16 cellular contexts compared by ENCODE assay signal in genomic region chr19:33166037-33166436, GRCh38. TPM values are rescaled to one million over a fixed set of nuclear protein-coding genes. Genes with fewer than 3 reads are reported as not detected.
DNase-seq lines count a peak whose midpoint lies in the region; ATAC-seq, FAIRE-seq and TF ChIP-seq lines count a peak whose summit lies in the region.
"Not testable (repeated sequence)": the region's sequence is repeated elsewhere in the genome, so short reads cannot be mapped to it uniquely, and the experiment has no call there.
"Had no signal": no experiment of that assay in that cellular context is flagged by ENCODE, and none has a peak within 500 bp of the region (broad histone marks: within the 10 kb centered on the region; RNA-seq: fewer than 3 reads in every experiment).

No MANE protein-coding gene starts in this region.

- not testable (repeated sequence) for H3K79me2 ChIP-seq in HCT116 (ENCODE audit: insufficient read depth, low read length); K562 (ENCODE audit: control insufficient read depth, insufficient read depth, low read length)

- not testable (repeated sequence) for H3K9me3 ChIP-seq in HCT116 (ENCODE audit: control insufficient read depth in 1 of 2, insufficient read depth in 1 of 2, low read depth in 1 of 2, low read length in 2 of 2); K562 (replicated peaks; ENCODE audit: control insufficient read depth, insufficient read depth, low read depth, low read length); aorta (ENCODE audit: control insufficient read depth, low read length)

- CTCF ChIA-PET in HCT116 (lab: Charles Lee), result interaction anchor here (0.6 to 2.7 kb wide), 4 partner anchors 18 to 195 kb away, joined by 3 to 11 read pairs (median 4); no protein-coding TSS in a partner anchor
- CTCF ChIA-PET in K562 (lab: Yijun Ruan, JAX; ENCODE audit: low intra/inter-chr PET ratio), result not testable (repeated sequence)

- FAIRE-seq in RCC 7860 (lab: Jason Lieb, UNC), result peak; percentile 42
- FAIRE-seq in K562 (lab: Jason Lieb, UNC), result peak; percentile 57

- H3K27ac ChIP-seq in HCT116 (ENCODE audit: low read depth, low read length); K562 (ENCODE audit: extremely low read depth, low read depth, low read length); aorta (ENCODE audit: low read depth in 1 of 2, low read length in 2 of 2): not testable (repeated sequence)

- not testable (repeated sequence) for H3K9ac ChIP-seq in HCT116 (ENCODE audit: low read length); K562 (ENCODE audit: insufficient read depth in 1 of 2, low read depth in 2 of 2, low read length in 2 of 2)

- not testable (repeated sequence) for TF ChIP-seq EP300 in K562 (IDR thresholded peaks at IDR 0.05; ENCODE audit: low read length)

- POLR2A ChIA-PET in HCT116 (lab: Charles Lee), result not testable (repeated sequence)
- POLR2A ChIA-PET in K562 (lab: Yijun Ruan, JAX), result interaction anchor here (1.0 kb wide), 1 partner anchor 11 kb away, joined by 6 read pairs; no protein-coding TSS in a partner anchor

- not testable (repeated sequence) for H3K9me2 ChIP-seq in HCT116 (ENCODE audit: insufficient read depth)

- H3K4me2 ChIP-seq in HCT116 (ENCODE audit: low read length), result peak overlapping the region; percentile 47
- H3K4me2 ChIP-seq in K562 (ENCODE audit: insufficient read depth, low read length), result not testable (repeated sequence)

- H3K27me3 ChIP-seq in HCT116 (ENCODE audit: insufficient read depth, low read length); K562 (ENCODE audit: control insufficient read depth in 2 of 2, insufficient read depth in 2 of 2, low read length in 2 of 2); aorta (ENCODE audit: control insufficient read depth in 1 of 2, insufficient read depth in 2 of 2, low read length in 1 of 2): not testable (repeated sequence)

- not testable (repeated sequence) for TF ChIP-seq POLR2A in HCT116 (IDR thresholded peaks at IDR 0.05; ENCODE audit: borderline replicate concordance, extremely low read depth, insufficient read depth, insufficient read length); K562 (conservative IDR thresholded peaks at IDR 0.05)

- not testable (repeated sequence) for H3K4me3 ChIP-seq in HCT116 (replicated peaks in 1 of 2; ENCODE audit: low read depth in 1 of 2, low read length in 2 of 2); K562; fibroblast of the aortic adventitia (ENCODE audit: low read depth, low read length); aorta (ENCODE audit: low read length in 2 of 2)

- not testable (repeated sequence) for H3K9me1 ChIP-seq in K562 (ENCODE audit: control insufficient read depth, insufficient read depth, low read length)

- not testable (repeated sequence) for H3K4me1 ChIP-seq in HCT116 (ENCODE audit: control insufficient read depth in 1 of 2, insufficient read depth in 2 of 2, low read length in 2 of 2); K562 (replicated peaks in 1 of 2; ENCODE audit: control insufficient read depth in 2 of 2, insufficient read depth in 2 of 2, low read length in 2 of 2); aorta (ENCODE audit: control insufficient read depth in 1 of 2, insufficient read depth in 2 of 2, low read length in 2 of 2)

- peak; percentile 53; the same call in 1 of the 2 replicates for ATAC-seq in HCT116
- ATAC-seq in K562; aorta (ENCODE audit: low FRiP score): not testable (repeated sequence)

- H3K36me3 ChIP-seq in HCT116 (ENCODE audit: control insufficient read depth in 1 of 2, insufficient read depth in 2 of 2, low read length in 2 of 2); K562 (ENCODE audit: control insufficient read depth, insufficient read depth, low read length); aorta (ENCODE audit: control insufficient read depth in 1 of 2, insufficient read depth in 2 of 2, low read length in 1 of 2): not testable (repeated sequence)

- not testable (repeated sequence) for H2AFZ ChIP-seq in HCT116 (ENCODE audit: low read depth, low read length, poor library complexity, severe bottlenecking); K562 (ENCODE audit: low read depth, low read length)

- in situ Hi-C loops in K562 (cut with MboI), result not testable (repeated sequence)

- not testable (repeated sequence) for BruUV-seq in HCT116 (replicated peaks; lab: Mats Ljungman, UMichigan); K562 (replicated peaks; lab: Mats Ljungman, UMichigan)

- intact Hi-C loops in HCT116 (cut with micrococcal nuclease); K562 (cut with micrococcal nuclease); aorta (cut with DNase I): not testable (repeated sequence)

- not testable (repeated sequence) for TF ChIP-seq RAD21 in HCT116 (IDR thresholded peaks at IDR 0.05; ENCODE audit: low read depth); K562 (CRISPR knock-in tag; conservative IDR thresholded peaks at IDR 0.05 in 1 of 2, IDR thresholded peaks at IDR 0.05 in 1 of 2)

- RAD21 ChIA-PET in HCT116 (lab: Charles Lee; ENCODE audit: low non-redundant PET in 1 of 2, low total read pairs in 2 of 2, uncharacterized antibody in 2 of 2, unreplicated experiment in 2 of 2), result interaction anchor here in 1 of 2 experiments (0.6 kb wide), 1 partner anchor 22 kb away, joined by 3 read pairs; no protein-coding TSS in a partner anchor

- 26% methylated on average over 5 of the region's 6 CpGs for WGBS in K562 (ENCODE audit: insufficient coverage, low coverage, missing lambda C conversion rate)
- WGBS in aorta, 2 donors, result 70 to 73% methylated on average over 6 of the region's 6 CpGs

- not testable (repeated sequence) for DNase-seq in HCT116 (ENCODE audit: low read depth, low spot score); K562 (ENCODE audit: extremely low read depth in 1 of 4, low spot score in 3 of 4)
- DNase-seq in M059J (ENCODE audit: low read depth), result peak; percentile 43
- DNase-seq in RCC 7860 (ENCODE audit: low spot score), result peak; percentile 30
- DNase-seq in fibroblast of the aortic adventitia (ENCODE audit: low read depth), result peak; percentile 10
- peak; percentile 13 to 28 for DNase-seq in aorta

- not testable (repeated sequence) for H4K20me1 ChIP-seq in HCT116 (ENCODE audit: insufficient read depth); K562 (replicated peaks; ENCODE audit: control insufficient read depth, insufficient read depth, low read length)

- not testable (repeated sequence) for TF ChIP-seq CTCF in HCT116 (IDR thresholded peaks at IDR 0.05 in 2 of 3, conservative IDR thresholded peaks at IDR 0.05 in 1 of 3; ENCODE audit: borderline replicate concordance in 1 of 3, insufficient read depth in 1 of 3, low read depth in 2 of 3, low read length in 2 of 3); K562 (IDR thresholded peaks at IDR 0.05 in 2 of 3, conservative IDR thresholded peaks at IDR 0.05 in 1 of 3; ENCODE audit: insufficient read depth in 2 of 3, low read depth in 1 of 3, low read length in 3 of 3); fibroblast of the aortic adventitia (IDR thresholded peaks at IDR 0.05; ENCODE audit: insufficient read depth, low read length)

RNA-seq across cellular contexts. Expression of gene LRP3, which starts 28.1 kb away (rescaled TPM):
- 29.0 TPM for total RNA-seq in HCT116 (2021; ENCODE audit: unreplicated experiment)
- polyA plus RNA-seq in HCT116 (2012), result 17.9 and 19.3 TPM in 2 replicates
- 2.0 and 2.1 TPM in 2 replicates for total RNA-seq in M059J (2014; rRNA removed; shearing (Covaris generic))
- not detected in 2 replicates for total RNA-seq in K562 (2011; cell fraction: chromatin; rRNA removed; ENCODE audit: low replicate concordance)
- not detected in 2 replicates for total RNA-seq in K562 (2011; cell fraction: nucleolus; rRNA removed)
- total RNA-seq in K562 (2011; cell fraction: nucleoplasm; rRNA removed), result not detected in 2 replicates
- total RNA-seq in K562 (2014; rRNA removed), result not detected in 2 replicates
- not detected in 2 replicates for total RNA-seq in K562 (2014; rRNA removed; fragmentation: Illumina TruSeq; extraction: Trizol)
- not detected in 2 replicates for total RNA-seq in K562 (2015; rRNA removed; fragmentation: Illumina TruSeq; extraction: Trizol)
- 0.04 and 0.29 TPM in 2 replicates for total RNA-seq in K562 (2021)
- not detected in 2 replicates for polyA plus RNA-seq in K562 (2011; rRNA removed)
- not detected in 2 replicates for polyA plus RNA-seq in K562 (2011; cell fraction: cytosol; rRNA removed)
- polyA plus RNA-seq in K562 (2011; cell fraction: nucleus; rRNA removed), result not detected in 2 replicates
- not detected in 2 replicates for polyA plus RNA-seq in K562 (2012)
- polyA plus RNA-seq in K562 (2014; fragmentation: Illumina TruSeq; extraction: Trizol), result not detected in 2 replicates
- not detected for polyA plus RNA-seq in K562 (2014; fragmentation: Nextera tagmentation; extraction: Ambion mirVana)
- not detected in 2 replicates for polyA plus RNA-seq in K562 (2014; rRNA removed)
- polyA minus RNA-seq in K562 (2011; rRNA and poly(A)+ RNA removed), result not detected in 2 replicates
- polyA minus RNA-seq in K562 (2011; cell fraction: cytosol; rRNA and poly(A)+ RNA removed), result not detected in 2 replicates
- polyA minus RNA-seq in K562 (2011; cell fraction: nucleus; rRNA and poly(A)+ RNA removed), result not detected in 2 replicates
- 15.0 and 33.2 TPM in 2 replicates for total RNA-seq in fibroblast of the aortic adventitia (ENCODE audit: low replicate concordance)
- total RNA-seq in aorta, result 10 to 100 TPM; 21.6 to 27.2 TPM
- polyA plus RNA-seq in aorta, result 10 to 100 TPM in 1 of 2 donors, 1 to 10 TPM in 1; 3.9 to 20.9 TPM
- polyA plus RNA-seq: CD4-positive, alpha-beta memory T cell had no signal

RNA-seq across cellular contexts. Expression of gene WDR88, which starts 34.1 kb away (rescaled TPM):
- total RNA-seq in HCT116 (2021; ENCODE audit: unreplicated experiment), result not detected
- 0.07 and 0.29 TPM in 2 replicates for polyA plus RNA-seq in HCT116 (2012)
- total RNA-seq in M059J (2014; rRNA removed; shearing (Covaris generic)), result not detected in 2 replicates
- total RNA-seq in K562 (2011; cell fraction: chromatin; rRNA removed; ENCODE audit: low replicate concordance), result not detected in 2 replicates
- not detected in 2 replicates for total RNA-seq in K562 (2011; cell fraction: nucleolus; rRNA removed)
- not detected in 2 replicates for total RNA-seq in K562 (2011; cell fraction: nucleoplasm; rRNA removed)
- total RNA-seq in K562 (2014; rRNA removed), result not detected in 2 replicates
- total RNA-seq in K562 (2014; rRNA removed; fragmentation: Illumina TruSeq; extraction: Trizol), result not detected in 2 replicates
- total RNA-seq in K562 (2015; rRNA removed; fragmentation: Illumina TruSeq; extraction: Trizol), result not detected in 2 replicates
- total RNA-seq in K562 (2021), result not detected in 2 replicates
- not detected in 2 replicates for polyA plus RNA-seq in K562 (2011; rRNA removed)
- polyA plus RNA-seq in K562 (2011; cell fraction: cytosol; rRNA removed), result not detected in 2 replicates
- not detected in 2 replicates for polyA plus RNA-seq in K562 (2011; cell fraction: nucleus; rRNA removed)
- 0.25 and 0.65 TPM in 2 replicates for polyA plus RNA-seq in K562 (2012)
- not detected in 2 replicates for polyA plus RNA-seq in K562 (2014; fragmentation: Illumina TruSeq; extraction: Trizol)
- under 1 TPM; 0.03 to 0.04 TPM for polyA plus RNA-seq in K562 (2014; fragmentation: Nextera tagmentation; extraction: Ambion mirVana)
- not detected in 2 replicates for polyA plus RNA-seq in K562 (2014; rRNA removed)
- polyA minus RNA-seq in K562 (2011; rRNA and poly(A)+ RNA removed), result not detected in 2 replicates
- not detected in 2 replicates for polyA minus RNA-seq in K562 (2011; cell fraction: cytosol; rRNA and poly(A)+ RNA removed)
- polyA minus RNA-seq in K562 (2011; cell fraction: nucleus; rRNA and poly(A)+ RNA removed), result not detected in 2 replicates
- not detected in 2 replicates for total RNA-seq in fibroblast of the aortic adventitia (ENCODE audit: low replicate concordance)
- total RNA-seq in aorta, result not detected
- not detected for polyA plus RNA-seq in aorta
- total RNA-seq: A172, A673, Calu3, GM12878, GM23248, H1, H7, HFFc6 had no signal
- polyA plus RNA-seq: BJ, H1 had no signal

RNA-seq across cellular contexts. Expression of gene SLC7A10, which starts 59.6 kb away (rescaled TPM):
- 0.25 TPM for total RNA-seq in HCT116 (2021; ENCODE audit: unreplicated experiment)
- polyA plus RNA-seq in HCT116 (2012), result 0.22 TPM in 1 of 2 replicates, not detected in the other
- not detected in 2 replicates for total RNA-seq in M059J (2014; rRNA removed; shearing (Covaris generic))
- total RNA-seq in K562 (2011; cell fraction: chromatin; rRNA removed; ENCODE audit: low replicate concordance), result not detected in 2 replicates
- not detected in 2 replicates for total RNA-seq in K562 (2011; cell fraction: nucleolus; rRNA removed)
- total RNA-seq in K562 (2011; cell fraction: nucleoplasm; rRNA removed), result not detected in 2 replicates
- not detected in 2 replicates for total RNA-seq in K562 (2014; rRNA removed)
- not detected in 2 replicates for total RNA-seq in K562 (2014; rRNA removed; fragmentation: Illumina TruSeq; extraction: Trizol)
- total RNA-seq in K562 (2015; rRNA removed; fragmentation: Illumina TruSeq; extraction: Trizol), result not detected in 2 replicates
- not detected in 2 replicates for total RNA-seq in K562 (2021)
- polyA plus RNA-seq in K562 (2011; rRNA removed), result not detected in 2 replicates
- not detected in 2 replicates for polyA plus RNA-seq in K562 (2011; cell fraction: cytosol; rRNA removed)
- polyA plus RNA-seq in K562 (2011; cell fraction: nucleus; rRNA removed), result not detected in 2 replicates
- polyA plus RNA-seq in K562 (2012), result not detected in 2 replicates
- polyA plus RNA-seq in K562 (2014; fragmentation: Illumina TruSeq; extraction: Trizol), result not detected in 2 replicates
- polyA plus RNA-seq in K562 (2014; fragmentation: Nextera tagmentation; extraction: Ambion mirVana), result under 1 TPM in 1 of 2 experiments, not detected in 1; 0.07 TPM
- polyA plus RNA-seq in K562 (2014; rRNA removed), result not detected in 2 replicates
- polyA minus RNA-seq in K562 (2011; rRNA and poly(A)+ RNA removed), result not detected in 2 replicates
- polyA minus RNA-seq in K562 (2011; cell fraction: cytosol; rRNA and poly(A)+ RNA removed), result not detected in 2 replicates
- not detected in 2 replicates for polyA minus RNA-seq in K562 (2011; cell fraction: nucleus; rRNA and poly(A)+ RNA removed)
- total RNA-seq in fibroblast of the aortic adventitia (ENCODE audit: low replicate concordance), result not detected in 2 replicates
- total RNA-seq in aorta, result under 1 TPM in 1 of 2 donors, not detected in 1; 0.63 TPM
- polyA plus RNA-seq in aorta, result not detected
- total RNA-seq: A172; Calu3; CD4-positive, alpha-beta memory T cell; GM12878; GM23248; HFFc6 had no signal
- polyA plus RNA-seq: BJ; CD4-positive, alpha-beta memory T cell; GM12878; GM23248 had no signal
